In genomic region chr16:27208809-27209208, GRCh38 we compare ENCODE assay signal across 16 cellular contexts.
"Had no signal": no experiment of that assay in that cellular context is flagged by ENCODE, and none has a peak within 500 bp of the region (broad histone marks: within the 10 kb centered on the region; RNA-seq: fewer than 3 reads in every experiment).

No MANE protein-coding gene starts in this region.

- H3K4me3 ChIP-seq: breast epithelium, neural progenitor cell, ovary, uterus had no signal

- H3K9ac ChIP-seq: neural progenitor cell had no signal

- H3K4me2 ChIP-seq: neural progenitor cell had no signal

- H3K4me1 ChIP-seq: uterus had no signal

- H3K4me3 Mint-ChIP-seq: activated naive CD8-positive, alpha-beta T cell treated with anti-CD3 and anti-CD28 coated beads for 36 hours; endodermal cell; neural progenitor cell had no signal

- H3K27ac Mint-ChIP-seq: activated naive CD8-positive, alpha-beta T cell treated with anti-CD3 and anti-CD28 coated beads for 36 hours; neural progenitor cell had no signal

- H3K27ac ChIP-seq: breast epithelium, neural progenitor cell, ovary, uterus had no signal

- H3K27me3 ChIP-seq: breast epithelium, neural progenitor cell, ovary, uterus had no signal

- H3K27me3 Mint-ChIP-seq: activated naive CD8-positive, alpha-beta T cell treated with anti-CD3 and anti-CD28 coated beads for 36 hours had no signal

- DNase-seq: activated CD4-positive, alpha-beta T cell treated with anti-CD3 and anti-CD28 coated beads, Interleukin-2, amount 50 U/mL, for 1 hour; activated CD8-positive, alpha-beta memory T cell treated with anti-CD3 and anti-CD28 coated beads for 24 hours; activated gamma-delta T cell treated with Interleukin-2 at 50 U/mL for 16 hours; activated naive CD8-positive, alpha-beta T cell treated with anti-CD3 and anti-CD28 coated beads for 36 hours; amygdala; dermis blood vessel endothelial cell; endodermal cell; erythroblast; ovary; stimulated activated CD4-positive, alpha-beta T cell treated with anti-CD3 and anti-CD28 coated beads, Interleukin-12 subunit alpha, Interleukin-12 subunit beta, amount 100 ng/mL, for 4 hours; stimulated activated CD4-positive, alpha-beta T cell treated with anti-CD3 and anti-CD28 coated beads, Interleukin-2, amount 100 ng/mL, for 24 hours; SW 1271; T-helper 9 cell; uterus had no signal

- H2AFZ ChIP-seq: neural progenitor cell had no signal

- H3K9me3 ChIP-seq: breast epithelium, ovary, uterus had no signal

- H3K36me3 Mint-ChIP-seq: neural progenitor cell had no signal

- H3K36me3 ChIP-seq: breast epithelium, neural progenitor cell, ovary, uterus had no signal
